9 cellular contexts compared by ENCODE assay signal in the genomic region with DNA sequence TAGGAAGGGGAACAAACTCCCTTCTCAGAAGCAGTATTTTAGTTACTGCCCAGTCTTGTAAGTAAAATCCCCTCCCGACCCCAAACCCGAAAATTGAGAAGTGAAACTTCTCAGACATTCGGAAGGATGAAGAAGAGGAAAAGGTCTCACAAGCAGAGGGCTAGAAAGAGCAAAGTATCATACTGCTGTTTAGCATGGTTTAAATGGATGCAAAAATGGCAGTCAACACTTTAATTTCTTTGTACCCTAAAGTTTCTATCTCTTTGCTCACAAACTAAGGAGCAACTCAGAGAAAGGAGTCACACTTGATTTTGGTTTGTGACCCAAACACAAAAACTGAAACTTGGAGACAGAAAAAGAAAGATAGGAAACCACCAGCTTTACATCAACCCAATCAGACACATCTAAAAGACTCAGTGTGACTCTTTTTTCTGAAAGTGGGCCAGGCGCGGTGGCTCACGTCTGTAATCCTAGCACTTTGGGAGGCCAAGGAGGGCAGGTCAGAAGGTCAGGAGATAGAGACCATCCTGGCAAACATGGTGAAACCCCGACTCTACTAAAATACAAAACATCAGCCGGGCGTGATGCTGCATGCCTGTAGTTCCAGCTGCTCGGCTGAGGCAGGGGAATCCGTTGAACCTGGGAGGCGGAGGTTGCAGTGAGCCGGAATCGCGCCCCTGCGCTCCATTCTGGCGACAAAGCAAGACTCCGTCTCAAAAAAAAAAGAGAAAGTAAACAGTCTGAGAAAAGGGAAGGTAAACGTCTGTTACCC.
DNase-seq lines count a peak whose midpoint lies in the region; ATAC-seq and TF ChIP-seq lines count a peak whose summit lies in the region.
"Had no signal": no experiment of that assay in that cellular context is flagged by ENCODE, and none has a peak within 500 bp of the region (broad histone marks: within the 10 kb centered on the region; RNA-seq: fewer than 3 reads in every experiment).

No MANE protein-coding gene starts in this region.

- H3K4me3 Mint-ChIP-seq in osteocyte (ENCODE audit: unreplicated experiment) (no peak overlapping the region), MCF 10A (ENCODE audit: unreplicated experiment) (no peak overlapping the region)

- no peaks in the 10 kb centered on the region for H4K20me1 ChIP-seq in mammary epithelial cell (ENCODE audit: insufficient read depth, low read length)

- intact Hi-C loops in mammary epithelial cell (cut with micrococcal nuclease) (no loop called here), breast epithelium (cut with DNase I; ENCODE audit: low total_unique reads) (loop anchor here (2.0 kb wide), 1 partner anchor 57 kb away; no protein-coding TSS in a partner anchor), upper lobe of right lung (cut with DNase I) (no loop called here), MCF 10A (cut with micrococcal nuclease) (no loop called here)

- H3K9ac ChIP-seq in mammary epithelial cell (ENCODE audit: insufficient read depth, low read length) = no peak overlapping the region

- H3K36me3 ChIP-seq in mammary epithelial cell (ENCODE audit: insufficient read depth, low read length) (no peaks in the 10 kb centered on the region), breast epithelium (no peaks in the 10 kb centered on the region), upper lobe of right lung (no peaks in the 10 kb centered on the region)

- in situ Hi-C loops in mammary epithelial cell (cut with MboI; ENCODE audit: low sequenced_read_pairs in 2 of 2) = no loop called here

- WGBS in mammary epithelial cell (ENCODE audit: low coverage, missing lambda C conversion rate) = 45% methylated on average over 19 of the region's 19 CpGs

- TF ChIP-seq CTCF in mammary epithelial cell (conservative IDR thresholded peaks at IDR 0.05 in 1 of 2, IDR thresholded peaks at IDR 0.05 in 1 of 2; ENCODE audit: extremely low read depth in 1 of 2, insufficient read depth in 1 of 2, low read depth in 1 of 2, low read length in 2 of 2) = no peak
- no peak for TF ChIP-seq CTCF in breast epithelium (IDR thresholded peaks at IDR 0.05)
- TF ChIP-seq CTCF in upper lobe of right lung (IDR thresholded peaks at IDR 0.05) = no peak
- no peak for TF ChIP-seq CTCF in osteocyte (IDR thresholded peaks at IDR 0.05)
- no peak for TF ChIP-seq CTCF in MCF 10A (IDR thresholded peaks at IDR 0.05; ENCODE audit: unreplicated experiment)

- H3K36me3 Mint-ChIP-seq in osteocyte (ENCODE audit: unreplicated experiment) = no peaks in the 10 kb centered on the region
- peaks cover 6% of the 10 kb centered on the region for H3K36me3 Mint-ChIP-seq in MCF 10A (ENCODE audit: insufficient read depth, unreplicated experiment)

- H3K27ac ChIP-seq in mammary epithelial cell (ENCODE audit: insufficient read depth, low read depth, low read length) (no peak overlapping the region), breast epithelium (no peak overlapping the region), upper lobe of right lung (no peak overlapping the region)
- H3K27ac ChIP-seq: C4-2B had no signal

- H3K4me2 ChIP-seq in mammary epithelial cell (ENCODE audit: insufficient read depth, low read depth, low read length) = no peak overlapping the region

- ATAC-seq in HG02840 (IDR thresholded peaks at IDR 0.05; ENCODE audit: low FRiP score, unreplicated experiment) (peak; percentile 65), upper lobe of right lung (peak; percentile 24)

- CTCF ChIA-PET in mammary epithelial cell (lab: Charles Lee; ENCODE audit: low non-redundant PET) = no interaction called here
- CTCF ChIA-PET in MCF 10A (lab: Yijun Ruan, JAX) = no interaction called here

- peak overlapping the region; percentile 85 for H2AFZ ChIP-seq in mammary epithelial cell (ENCODE audit: low read depth, low read length)

- POLR2A ChIA-PET in MCF 10A (lab: Yijun Ruan, JAX) = interaction anchor here (1.2 kb wide), 1 partner anchor 23 kb away, joined by 3 read pairs; no protein-coding TSS in a partner anchor

- H3K4me1 ChIP-seq in mammary epithelial cell (ENCODE audit: insufficient read depth, low read length) = no peaks in the 10 kb centered on the region
- H3K4me1 ChIP-seq in breast epithelium = no peaks in the 10 kb centered on the region
- H3K4me1 ChIP-seq in upper lobe of right lung = peaks cover 3% of the 10 kb centered on the region

- H3K4me3 ChIP-seq in mammary epithelial cell (replicated peaks in 1 of 3; ENCODE audit: insufficient read depth in 1 of 3, low read depth in 2 of 3, low read length in 3 of 3) (no peak overlapping the region), breast epithelium (no peak overlapping the region), upper lobe of right lung (no peak overlapping the region)

- peaks cover 9% of the 10 kb centered on the region for H3K4me1 Mint-ChIP-seq in osteocyte (ENCODE audit: unreplicated experiment)
- H3K4me1 Mint-ChIP-seq in MCF 10A (ENCODE audit: insufficient read depth, unreplicated experiment) = no peaks in the 10 kb centered on the region

- H3K27ac Mint-ChIP-seq in osteocyte (ENCODE audit: unreplicated experiment) (no peak overlapping the region), MCF 10A (ENCODE audit: low read depth, unreplicated experiment) (no peak overlapping the region)

- no peaks in the 10 kb centered on the region for H3K9me3 ChIP-seq in mammary epithelial cell (replicated peaks; ENCODE audit: insufficient read depth, low read length)
- H3K9me3 ChIP-seq in breast epithelium = no peaks in the 10 kb centered on the region
- H3K9me3 ChIP-seq in upper lobe of right lung = no peaks in the 10 kb centered on the region

- dilution Hi-C loops in mammary epithelial cell (cut with HindIII; ENCODE audit: low sequenced_read_pairs) = no loop called here

- no peaks in the 10 kb centered on the region for H3K9me3 Mint-ChIP-seq in osteocyte (ENCODE audit: unreplicated experiment)
- no peaks in the 10 kb centered on the region for H3K9me3 Mint-ChIP-seq in MCF 10A (ENCODE audit: unreplicated experiment)

- H3K27me3 Mint-ChIP-seq in osteocyte (ENCODE audit: unreplicated experiment) (peaks cover 3% of the 10 kb centered on the region), MCF 10A (ENCODE audit: insufficient read depth, unreplicated experiment) (no peaks in the 10 kb centered on the region)

- DNase-seq in mammary epithelial cell = no peak
- no peak for DNase-seq in breast epithelium (ENCODE audit: low spot score in 2 of 2)
- peak; percentile 30 for DNase-seq in NCI-H2171 (lab: John Stamatoyannopoulos, UW)
- no peak for DNase-seq in upper lobe of right lung
- DNase-seq in NK-92 (lab: John Stamatoyannopoulos, UW; ENCODE audit: unreplicated experiment) = no peak
- no peak for DNase-seq in osteocyte (ENCODE audit: extremely low spot score, unreplicated experiment)
- DNase-seq in MCF 10A (ENCODE audit: unreplicated experiment) = no peak

- no peaks in the 10 kb centered on the region for H3K79me2 ChIP-seq in mammary epithelial cell (ENCODE audit: insufficient read depth, low read length)

- BruUV-seq in mammary epithelial cell (replicated peaks; lab: Mats Ljungman, UMichigan) (no TSS peak), MCF 10A (replicated peaks; lab: Mats Ljungman, UMichigan) (no TSS peak)

- H3K27me3 ChIP-seq in mammary epithelial cell (ENCODE audit: insufficient read depth, low read length) (no peaks in the 10 kb centered on the region), breast epithelium (no peaks in the 10 kb centered on the region), upper lobe of right lung (no peaks in the 10 kb centered on the region)

- TF ChIP-seq POLR2A in breast epithelium (IDR thresholded peaks at IDR 0.05) = no peak
